In the genomic region with DNA sequence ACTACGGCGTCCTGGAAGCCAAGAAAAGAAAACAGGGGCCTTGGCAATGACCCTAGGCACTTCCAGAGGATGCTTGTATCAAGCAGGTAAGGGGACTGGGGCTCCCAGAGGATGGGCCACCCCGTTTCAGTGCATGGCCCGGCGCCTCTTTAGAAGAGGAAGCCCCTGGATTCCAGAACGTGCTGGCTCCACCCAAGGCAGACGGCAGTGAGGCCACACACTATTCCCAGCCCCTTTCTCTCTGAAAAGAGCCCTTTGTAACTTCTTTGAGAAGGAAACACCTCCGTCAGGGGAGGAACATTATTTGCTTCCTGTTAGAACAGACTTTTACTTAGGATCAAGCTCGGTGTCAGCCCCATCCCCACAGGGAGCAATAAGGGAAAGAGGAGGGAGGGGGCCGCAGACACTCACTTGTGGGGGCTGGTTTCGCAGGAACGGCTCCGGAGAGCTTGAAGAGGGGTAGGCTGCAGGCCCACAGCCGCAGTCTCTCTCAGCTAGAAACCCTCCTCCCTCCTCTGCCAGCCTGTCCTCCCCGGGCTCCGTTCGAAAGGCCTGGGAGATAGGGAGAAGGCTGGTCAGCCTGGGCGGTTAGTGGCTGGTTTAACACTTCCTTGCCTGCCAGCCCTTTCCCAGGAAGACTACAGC, we compare ENCODE assay signal across 1 cellular context.
TF ChIP-seq lines count a peak whose summit lies in the region.

No MANE protein-coding gene starts in this region.

TF ChIP-seq in IMR-90, 13 proteins besides CTCF, POLR2A, EP300 and RAD21:
- TF ChIP-seq FOS (IDR thresholded peaks at IDR 0.05; ENCODE audit: low read depth, low read length): no peak
- no peak for TF ChIP-seq BHLHE40 (IDR thresholded peaks at IDR 0.05; ENCODE audit: low read depth, low read length)
